ENCODE assay signal across 15 cellular contexts in genomic region chr4:129532573-129532972, GRCh38.
DNase-seq lines count a peak whose midpoint lies in the region; ATAC-seq and TF ChIP-seq lines count a peak whose summit lies in the region.
"Had no signal": no experiment of that assay in that cellular context is flagged by ENCODE, and none has a peak within 500 bp of the region (broad histone marks: within the 10 kb centered on the region; RNA-seq: fewer than 3 reads in every experiment).

No MANE protein-coding gene starts in this region.

- no peaks in the 10 kb centered on the region for H3K79me2 ChIP-seq in OCI-LY3 (ENCODE audit: low read length)

- intact Hi-C loops in gastrocnemius medialis (cut with DNase I; ENCODE audit: low total_unique reads) = no loop called here

- TF ChIP-seq CTCF in OCI-LY3 (IDR thresholded peaks at IDR 0.05; ENCODE audit: low read depth, low read length) = no peak
- TF ChIP-seq CTCF in gastrocnemius medialis (IDR thresholded peaks at IDR 0.05 in 4 of 5, conservative IDR thresholded peaks at IDR 0.05 in 1 of 5) = no peak

- H3K4me3 ChIP-seq in OCI-LY3 (ENCODE audit: low read length) (no peak overlapping the region), gastrocnemius medialis (no peak overlapping the region)
- H3K4me3 ChIP-seq: heart left ventricle, PC-9, tibial artery had no signal

- H3K4me1 ChIP-seq in OCI-LY3 (ENCODE audit: low read length) (peaks cover 15% of the 10 kb centered on the region), gastrocnemius medialis (no peaks in the 10 kb centered on the region)
- H3K4me1 ChIP-seq: tibial artery had no signal

- no peak overlapping the region for H3K9ac ChIP-seq in OCI-LY3 (ENCODE audit: low read length)

- H3K27me3 ChIP-seq in OCI-LY3 (ENCODE audit: low read depth, low read length) = peaks cover 42% of the 10 kb centered on the region
- no peaks in the 10 kb centered on the region for H3K27me3 ChIP-seq in gastrocnemius medialis
- H3K27me3 ChIP-seq: heart left ventricle, tibial artery had no signal

- H3K36me3 ChIP-seq in OCI-LY3 (replicated peaks; ENCODE audit: low read depth, low read length) (no peaks in the 10 kb centered on the region), gastrocnemius medialis (no peaks in the 10 kb centered on the region)
- H3K36me3 ChIP-seq: heart left ventricle, tibial artery had no signal

- H2AFZ ChIP-seq in OCI-LY3 (ENCODE audit: low read depth, low read length) = no peak overlapping the region
- H2AFZ ChIP-seq: PC-9 had no signal

- peak; percentile 93 for ATAC-seq in GM18505 (IDR thresholded peaks at IDR 0.05; ENCODE audit: unreplicated experiment)
- ATAC-seq in GM21381 (IDR thresholded peaks at IDR 0.05; ENCODE audit: unreplicated experiment) = peak; percentile 89
- ATAC-seq in HG03280 (IDR thresholded peaks at IDR 0.05; ENCODE audit: unreplicated experiment) = peak; percentile 50
- ATAC-seq in HG03108 (IDR thresholded peaks at IDR 0.05; ENCODE audit: unreplicated experiment) = no peak
- ATAC-seq in gastrocnemius medialis = no peak

- peak overlapping the region; percentile 32 for H3K4me2 ChIP-seq in OCI-LY3 (ENCODE audit: low read length)
- H3K4me2 ChIP-seq: PC-9 had no signal

- in situ Hi-C loops in gastrocnemius medialis (cut with MboI; ENCODE audit: low sequenced_read_pairs in 4 of 4) = no loop called here

- TF ChIP-seq POLR2A in GM18505 (IDR thresholded peaks at IDR 0.05; ENCODE audit: borderline replicate concordance, extremely low read depth, insufficient read depth, insufficient read length) (no peak), gastrocnemius medialis (IDR thresholded peaks at IDR 0.05) (no peak)

- H3K27ac ChIP-seq in OCI-LY3 (ENCODE audit: low read length) (no peak overlapping the region), gastrocnemius medialis (no peak overlapping the region)
- H3K27ac ChIP-seq: PC-9, tibial artery had no signal

- H4K20me1 ChIP-seq in OCI-LY3 (ENCODE audit: insufficient read depth, low read length) = no peaks in the 10 kb centered on the region

- no peaks in the 10 kb centered on the region for H3K9me3 ChIP-seq in OCI-LY3 (ENCODE audit: insufficient read depth, low read length)
- H3K9me3 ChIP-seq in gastrocnemius medialis = no peaks in the 10 kb centered on the region
- H3K9me3 ChIP-seq: heart left ventricle, tibial artery had no signal

- DNase-seq in germinal center (ENCODE audit: low spot score) (no peak), gastrocnemius medialis (no peak), T1000 (lab: John Stamatoyannopoulos, UW) (no peak)
- DNase-seq: activated B cell treated with CpG ODN at 0.5 μM for 24 hours; CD4-positive, alpha-beta T cell; heart left ventricle; mesenchymal stem cell; NCI-H1436; PC-9; tibial artery had no signal

Comparison
In these comparisons a context has a peak if more than half of its experiments do, and no peak if none do; other contexts are left out.
1. ATAC-seq: peak in GM18505 (single experiment), GM21381 (single experiment) and HG03280 (single experiment); none in HG03108 (single experiment) and gastrocnemius medialis (0 of 2).